In the genomic region with DNA sequence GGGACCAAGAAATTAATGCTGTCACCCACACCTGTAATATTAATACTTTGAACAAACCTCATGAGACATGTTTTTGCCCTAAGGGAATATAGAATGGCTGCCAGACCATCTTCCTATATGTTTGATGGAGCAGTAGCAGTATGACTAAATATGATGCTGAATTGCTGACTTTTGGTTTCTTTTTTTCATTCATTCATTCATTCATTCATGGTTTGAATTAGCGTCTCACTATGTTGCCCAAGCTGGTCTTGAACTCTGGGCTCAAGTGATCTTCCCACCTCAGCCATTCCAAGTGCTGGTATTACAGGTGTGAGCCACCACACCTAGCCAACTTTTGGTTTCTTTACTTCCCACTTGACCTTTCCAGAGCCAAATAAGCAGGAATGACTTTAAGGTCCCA, we compare ENCODE assay signal across 22 cellular contexts. TPM values are rescaled to one million over a fixed set of nuclear protein-coding genes. Genes with fewer than 3 reads are reported as not detected.
A peak's percentile ranks its signal among the peaks of the same experiment; 100 is the strongest.
DNase-seq lines count a peak whose midpoint lies in the region; ATAC-seq and TF ChIP-seq lines count a peak whose summit lies in the region.
"Had no signal": no experiment of that assay in that cellular context is flagged by ENCODE, and none has a peak within 500 bp of the region (broad histone marks: within the 10 kb centered on the region; RNA-seq: fewer than 3 reads in every experiment).

No MANE protein-coding gene starts in this region.

- no peak for TF ChIP-seq POLR2A in sigmoid colon (IDR thresholded peaks at IDR 0.05)

- H3K9me3 Mint-ChIP-seq in CD4-positive, CD25-positive, alpha-beta regulatory T cell = peaks cover 0 to 1% (median 0%) of the 10 kb centered on the region in 7 donors
- no peaks in the 10 kb centered on the region for H3K9me3 Mint-ChIP-seq in H9
- no peaks in the 10 kb centered on the region for H3K9me3 Mint-ChIP-seq in activated T-helper 1 cell treated with anti-CD3 and anti-CD28 coated beads, Interleukin-12 subunit alpha, Interleukin-12 subunit beta, Interleukin-2, Interleukin-4 antibody, amounts not matched to agents 30 ng/mL and 10 ng/mL and 1 ng/mL, durations not matched to agents 14 hours and 24 hours and 36 hours
- H3K9me3 Mint-ChIP-seq: CD4-positive, alpha-beta memory T cell had no signal

- H2BK120ac ChIP-seq in H9 (ENCODE audit: low read depth, low read length, poor library complexity, severe bottlenecking) = no peak overlapping the region

- no peak overlapping the region for H3T11ph ChIP-seq in H9 (ENCODE audit: low read length)

- H3K27ac ChIP-seq in CD4-positive, CD25-positive, alpha-beta regulatory T cell (ENCODE audit: insufficient read depth, low read length, poor library complexity, severe bottlenecking) = no peak overlapping the region
- H3K27ac ChIP-seq in H9 (ENCODE audit: insufficient read length, low read depth, low read length) = no peak overlapping the region
- H3K27ac ChIP-seq in sigmoid colon = peak overlapping the region in 3 of 4 donors; percentile 18 to 67 (median 22)
- H3K27ac ChIP-seq: BLaER1, RWPE1 had no signal

- no peaks in the 10 kb centered on the region for H3K9me3 ChIP-seq in CD4-positive, CD25-positive, alpha-beta regulatory T cell (ENCODE audit: control insufficient read depth in 2 of 2, low read length in 2 of 2)
- H3K9me3 ChIP-seq in H9 (ENCODE audit: control insufficient read depth, low read depth, low read length) (no peaks in the 10 kb centered on the region), sigmoid colon (no peaks in the 10 kb centered on the region)
- H3K9me3 ChIP-seq: BLaER1 had no signal

- no peak for DNase-seq in CD4-positive, CD25-positive, alpha-beta regulatory T cell
- DNase-seq in H9 = no peak
- no peak for DNase-seq in activated T-helper 1 cell treated with anti-CD3 and anti-CD28 coated beads, Interleukin-12 subunit alpha, Interleukin-12 subunit beta, Interleukin-2, Interleukin-4 antibody, amounts not matched to agents 30 ng/mL and 10 ng/mL and 1 ng/mL, durations not matched to agents 14 hours and 24 hours and 36 hours (ENCODE audit: low spot score)
- DNase-seq in sigmoid colon = no peak
- no peak for DNase-seq in DMS 273 treated with DMSO at 0.1 percent for 48 hours (lab: John Stamatoyannopoulos, UW)
- no peak for DNase-seq in MV-4-11 (lab: John Stamatoyannopoulos, UW)
- no peak for DNase-seq in D341Med (ENCODE audit: low spot score)
- DNase-seq: CD4-positive, alpha-beta memory T cell; COR-L47; DMS79; Kasumi-1; NCI-H1417; NCI-H1694; NCI-H2029 treated with DMSO at 0.1 percent for 48 hours; NCI-H446 treated with DMSO at 0.1 percent for 48 hours; NCI-H526; NCI-H82; SHP77 had no signal

- H2BK5ac ChIP-seq in H9 (ENCODE audit: insufficient read length, low read length) = no peak overlapping the region

- no peaks in the 10 kb centered on the region for H4K20me1 ChIP-seq in H9 (ENCODE audit: control insufficient read depth, insufficient read depth, insufficient read length)

- peak overlapping the region; percentile 49 for H3K23ac ChIP-seq in H9 (ENCODE audit: insufficient read length, low read depth, low read length)

- H3K36me3 Mint-ChIP-seq in CD4-positive, CD25-positive, alpha-beta regulatory T cell = peaks cover 24% of the 10 kb centered on the region
- H3K36me3 Mint-ChIP-seq in H9 (ENCODE audit: insufficient read depth in 1 of 3, low read depth in 3 of 3) = peaks cover 31 to 71% (median 61%) of the 10 kb centered on the region in 3 experiments; a peak in 6 of 7 replicates
- H3K36me3 Mint-ChIP-seq in activated T-helper 1 cell treated with anti-CD3 and anti-CD28 coated beads, Interleukin-12 subunit alpha, Interleukin-12 subunit beta, Interleukin-2, Interleukin-4 antibody, amounts not matched to agents 30 ng/mL and 10 ng/mL and 1 ng/mL, durations not matched to agents 14 hours and 24 hours and 36 hours (ENCODE audit: low read depth) = peaks cover 44% of the 10 kb centered on the region

- no peaks in the 10 kb centered on the region; the same call in 1 of the 2 replicates for H3K79me2 ChIP-seq in H9 (ENCODE audit: insufficient read depth, low read length)

- H2BK12ac ChIP-seq in H9 (ENCODE audit: insufficient read length, low read depth, low read length) = no peak overlapping the region

- peaks cover 12% of the 10 kb centered on the region for H3K79me1 ChIP-seq in H9 (ENCODE audit: insufficient read depth, low read depth, low read length, poor library complexity, severe bottlenecking)

- no peak overlapping the region for H2BK15ac ChIP-seq in H9 (ENCODE audit: low read depth, low read length)

- H3K27me3 Mint-ChIP-seq in CD4-positive, CD25-positive, alpha-beta regulatory T cell = no peaks in the 10 kb centered on the region
- H3K27me3 Mint-ChIP-seq in H9 (ENCODE audit: low read depth) = no peaks in the 10 kb centered on the region
- H3K27me3 Mint-ChIP-seq in activated T-helper 1 cell treated with anti-CD3 and anti-CD28 coated beads, Interleukin-12 subunit alpha, Interleukin-12 subunit beta, Interleukin-2, Interleukin-4 antibody, amounts not matched to agents 30 ng/mL and 10 ng/mL and 1 ng/mL, durations not matched to agents 14 hours and 24 hours and 36 hours (ENCODE audit: insufficient read depth) = no peaks in the 10 kb centered on the region
- H3K27me3 Mint-ChIP-seq: CD4-positive, alpha-beta memory T cell had no signal

- no peaks in the 10 kb centered on the region for H3K27me3 ChIP-seq in CD4-positive, CD25-positive, alpha-beta regulatory T cell (ENCODE audit: control insufficient read depth, insufficient read depth, low read length)
- no peaks in the 10 kb centered on the region for H3K27me3 ChIP-seq in H9 (ENCODE audit: insufficient read depth, low read length)
- H3K27me3 ChIP-seq in sigmoid colon = no peaks in the 10 kb centered on the region
- H3K27me3 ChIP-seq: BLaER1 had no signal

- H3K4me1 Mint-ChIP-seq in CD4-positive, CD25-positive, alpha-beta regulatory T cell = peaks cover 11 to 50% (median 28%) of the 10 kb centered on the region in 4 donors
- no peaks in the 10 kb centered on the region for H3K4me1 Mint-ChIP-seq in H9
- peaks cover 19% of the 10 kb centered on the region for H3K4me1 Mint-ChIP-seq in activated T-helper 1 cell treated with anti-CD3 and anti-CD28 coated beads, Interleukin-12 subunit alpha, Interleukin-12 subunit beta, Interleukin-2, Interleukin-4 antibody, amounts not matched to agents 30 ng/mL and 10 ng/mL and 1 ng/mL, durations not matched to agents 14 hours and 24 hours and 36 hours (ENCODE audit: low read depth)

- no peak overlapping the region for H3K4me3 ChIP-seq in CD4-positive, CD25-positive, alpha-beta regulatory T cell (ENCODE audit: low read depth, low read length)
- no peak overlapping the region for H3K4me3 ChIP-seq in sigmoid colon
- H3K4me3 ChIP-seq: BLaER1 had no signal

- H3K18ac ChIP-seq in H9 (ENCODE audit: insufficient read length, low read depth, low read length) = no peak overlapping the region

- no peak overlapping the region for H3K9ac ChIP-seq in H9 (ENCODE audit: extremely low read depth, insufficient read length, low read length)
- H3K9ac ChIP-seq: BLaER1 had no signal

- H3K27ac Mint-ChIP-seq in CD4-positive, CD25-positive, alpha-beta regulatory T cell = peak overlapping the region in 2 of 3 donors; percentile 36 to 54
- H3K27ac Mint-ChIP-seq in H9 = 0 out of 7 replicates have a peak overlapping the region, but pooled peaks of 1 of the 3 experiments have one; percentile 32
- H3K27ac Mint-ChIP-seq in activated T-helper 1 cell treated with anti-CD3 and anti-CD28 coated beads, Interleukin-12 subunit alpha, Interleukin-12 subunit beta, Interleukin-2, Interleukin-4 antibody, amounts not matched to agents 30 ng/mL and 10 ng/mL and 1 ng/mL, durations not matched to agents 14 hours and 24 hours and 36 hours = peak overlapping the region; percentile 32

- no peak overlapping the region for H2AFZ ChIP-seq in H9 (ENCODE audit: low read length)

- H3K23me2 ChIP-seq in H9 (ENCODE audit: insufficient read length, low read depth, low read length, poor library complexity, severe bottlenecking) = no peaks in the 10 kb centered on the region

- no peak overlapping the region for H3K14ac ChIP-seq in H9 (ENCODE audit: insufficient read depth, low read length)

- H3K4ac ChIP-seq in H9 (ENCODE audit: low read depth, low read length) = no peak overlapping the region

- intact Hi-C loops in activated T-helper 1 cell treated with anti-CD3 and anti-CD28 coated beads, Interleukin-12 subunit alpha, Interleukin-12 subunit beta, Interleukin-2, Interleukin-4 antibody, amounts not matched to agents 30 ng/mL and 10 ng/mL and 1 ng/mL, durations not matched to agents 14 hours and 24 hours and 36 hours (cut with micrococcal nuclease) = no loop called here
- intact Hi-C loops in sigmoid colon (cut with DNase I) = no loop called here

- no peak overlapping the region for H3K4me2 ChIP-seq in H9 (ENCODE audit: insufficient read depth, insufficient read length, low read length)
- H3K4me2 ChIP-seq: BLaER1 had no signal

- no peak overlapping the region for H2BK20ac ChIP-seq in H9 (ENCODE audit: low read depth, low read length, poor library complexity, severe bottlenecking)

- TF ChIP-seq EP300 in sigmoid colon (IDR thresholded peaks at IDR 0.05) = no peak

- no peak for ATAC-seq in CD4-positive, CD25-positive, alpha-beta regulatory T cell (ENCODE audit: low read depth in 2 of 2)
- ATAC-seq: HepG2, Panc1 had no signal

- H4K5ac ChIP-seq in H9 (ENCODE audit: insufficient read length, low read depth, low read length) = no peak overlapping the region

- H3K56ac ChIP-seq in H9 (ENCODE audit: insufficient read length, low read depth, low read length) = no peak overlapping the region

- H3K4me1 ChIP-seq in CD4-positive, CD25-positive, alpha-beta regulatory T cell (ENCODE audit: control insufficient read depth, insufficient read depth, low read length, poor library complexity, severe bottlenecking) = peaks cover 10% of the 10 kb centered on the region
- no peaks in the 10 kb centered on the region for H3K4me1 ChIP-seq in H9 (ENCODE audit: insufficient read depth, low read length)
- peaks cover 0 to 80% (median 56%) of the 10 kb centered on the region in 4 donors for H3K4me1 ChIP-seq in sigmoid colon
- H3K4me1 ChIP-seq: BLaER1 had no signal

- H3K4me3 Mint-ChIP-seq in CD4-positive, CD25-positive, alpha-beta regulatory T cell = peak overlapping the region in 1 of 4 donors; percentile 7
- no peak overlapping the region for H3K4me3 Mint-ChIP-seq in H9
- no peak overlapping the region for H3K4me3 Mint-ChIP-seq in activated T-helper 1 cell treated with anti-CD3 and anti-CD28 coated beads, Interleukin-12 subunit alpha, Interleukin-12 subunit beta, Interleukin-2, Interleukin-4 antibody, amounts not matched to agents 30 ng/mL and 10 ng/mL and 1 ng/mL, durations not matched to agents 14 hours and 24 hours and 36 hours
- H3K4me3 Mint-ChIP-seq: CD4-positive, alpha-beta memory T cell had no signal

- TF ChIP-seq CTCF in H9 (conservative IDR thresholded peaks at IDR 0.05) (no peak), sigmoid colon (IDR thresholded peaks at IDR 0.05) (no peak)

- no peak overlapping the region for H2AK5ac ChIP-seq in H9 (ENCODE audit: insufficient read length, low read length)

- H4K8ac ChIP-seq in H9 (replicated peaks; ENCODE audit: insufficient read length, low read depth, low read length) = no peak overlapping the region

- peaks cover 65% of the 10 kb centered on the region for H3K36me3 ChIP-seq in CD4-positive, CD25-positive, alpha-beta regulatory T cell (ENCODE audit: control insufficient read depth, insufficient read depth, low read length)
- H3K36me3 ChIP-seq in sigmoid colon = peaks cover 0 to 64% (median 15%) of the 10 kb centered on the region in 4 donors

- whole genome bisulfite sequencing in H9 (ENCODE audit: extremely low coverage, insufficient read length, low lambda C conversion rate) = no CpG with 5 or more reads among the region's 1 CpG
- WGBS in sigmoid colon, 2 donors = 95 to 100% methylated on average over 1 of the region's 1 CpG

- no peak overlapping the region for H4K91ac ChIP-seq in H9 (ENCODE audit: insufficient read length, low read depth, low read length)

RNA-seq across cellular contexts. Expression of a gene that starts 7.8 kb away (rescaled TPM):
- total RNA-seq in CD4-positive, CD25-positive, alpha-beta regulatory T cell = 25.2 TPM
- polyA plus RNA-seq in CD4-positive, CD25-positive, alpha-beta regulatory T cell = 10 to 100 TPM; 14.7 to 20.3 (median 15.9) TPM
- total RNA-seq in H9 (2021) (40.0 and 41.4 TPM in 2 replicates), sigmoid colon (10 to 100 TPM; 23.9 to 33.2 (median 29.8) TPM)
- 46.4 and 52.8 TPM in 2 replicates for total RNA-seq in activated T-helper 1 cell treated with anti-CD3 and anti-CD28 coated beads, Interleukin-12 subunit alpha, Interleukin-12 subunit beta, Interleukin-2, Interleukin-4 antibody, amounts not matched to agents 30 ng/mL and 10 ng/mL and 1 ng/mL, durations not matched to agents 14 hours and 24 hours and 36 hours
- 10 to 100 TPM in 1 of 3 donors, 1 to 10 TPM in 2; 9.6 to 10.4 (median 9.6) TPM for polyA plus RNA-seq in sigmoid colon

RNA-seq across cellular contexts. Expression of a gene that starts 20.1 kb away (rescaled TPM):
- total RNA-seq in CD4-positive, CD25-positive, alpha-beta regulatory T cell = 139 TPM
- polyA plus RNA-seq in CD4-positive, CD25-positive, alpha-beta regulatory T cell = 100 to 1,000 TPM; 127 to 218 (median 158) TPM
- 114 and 116 TPM in 2 replicates for total RNA-seq in H9 (2021)
- 177 and 181 TPM in 2 replicates for total RNA-seq in activated T-helper 1 cell treated with anti-CD3 and anti-CD28 coated beads, Interleukin-12 subunit alpha, Interleukin-12 subunit beta, Interleukin-2, Interleukin-4 antibody, amounts not matched to agents 30 ng/mL and 10 ng/mL and 1 ng/mL, durations not matched to agents 14 hours and 24 hours and 36 hours
- total RNA-seq in sigmoid colon = 100 to 1,000 TPM in 2 of 4 donors, 10 to 100 TPM in 2; 76.7 to 126 (median 106) TPM
- 100 to 1,000 TPM in 2 of 3 donors, 10 to 100 TPM in 1; 87.6 to 134 (median 106) TPM for polyA plus RNA-seq in sigmoid colon

RNA-seq across cellular contexts. Expression of a gene that starts 38.5 kb away (rescaled TPM):
- 4.9 TPM for total RNA-seq in CD4-positive, CD25-positive, alpha-beta regulatory T cell
- 10 to 100 TPM in 2 of 4 donors, 1 to 10 TPM in 2; 8.7 to 12.0 (median 10.7) TPM for polyA plus RNA-seq in CD4-positive, CD25-positive, alpha-beta regulatory T cell
- total RNA-seq in H9 (2021) (20.8 and 21.2 TPM in 2 replicates), sigmoid colon (10 to 100 TPM; 29.9 to 67.5 (median 32.5) TPM)
- total RNA-seq in activated T-helper 1 cell treated with anti-CD3 and anti-CD28 coated beads, Interleukin-12 subunit alpha, Interleukin-12 subunit beta, Interleukin-2, Interleukin-4 antibody, amounts not matched to agents 30 ng/mL and 10 ng/mL and 1 ng/mL, durations not matched to agents 14 hours and 24 hours and 36 hours = 16.6 and 18.0 TPM in 2 replicates
- polyA plus RNA-seq in sigmoid colon = 10 to 100 TPM; 16.6 to 28.8 (median 19.5) TPM

RNA-seq across cellular contexts. Expression of a gene that starts 38.7 kb away (rescaled TPM):
- 8.9 TPM for total RNA-seq in CD4-positive, CD25-positive, alpha-beta regulatory T cell
- polyA plus RNA-seq in CD4-positive, CD25-positive, alpha-beta regulatory T cell = 10 to 100 TPM in 2 of 4 donors, 1 to 10 TPM in 2; 6.9 to 11.8 (median 9.2) TPM
- total RNA-seq in H9 (2021) (54.4 and 61.1 TPM in 2 replicates), sigmoid colon (1 to 10 TPM; 2.8 to 4.6 (median 3.6) TPM)
- 31.4 and 35.0 TPM in 2 replicates for total RNA-seq in activated T-helper 1 cell treated with anti-CD3 and anti-CD28 coated beads, Interleukin-12 subunit alpha, Interleukin-12 subunit beta, Interleukin-2, Interleukin-4 antibody, amounts not matched to agents 30 ng/mL and 10 ng/mL and 1 ng/mL, durations not matched to agents 14 hours and 24 hours and 36 hours
- polyA plus RNA-seq in sigmoid colon = 10 to 100 TPM; 10.2 to 17.4 (median 10.6) TPM

Comparison
In these comparisons a context has a peak if more than half of its experiments do, and no peak if none do; other contexts are left out.
1. H3K27ac ChIP-seq: peak in sigmoid colon (3 of 4); none in CD4-positive, CD25-positive, alpha-beta regulatory T cell (single experiment) and H9 (single experiment).